ENCODE assay signal across 14 cellular contexts in the genomic region with DNA sequence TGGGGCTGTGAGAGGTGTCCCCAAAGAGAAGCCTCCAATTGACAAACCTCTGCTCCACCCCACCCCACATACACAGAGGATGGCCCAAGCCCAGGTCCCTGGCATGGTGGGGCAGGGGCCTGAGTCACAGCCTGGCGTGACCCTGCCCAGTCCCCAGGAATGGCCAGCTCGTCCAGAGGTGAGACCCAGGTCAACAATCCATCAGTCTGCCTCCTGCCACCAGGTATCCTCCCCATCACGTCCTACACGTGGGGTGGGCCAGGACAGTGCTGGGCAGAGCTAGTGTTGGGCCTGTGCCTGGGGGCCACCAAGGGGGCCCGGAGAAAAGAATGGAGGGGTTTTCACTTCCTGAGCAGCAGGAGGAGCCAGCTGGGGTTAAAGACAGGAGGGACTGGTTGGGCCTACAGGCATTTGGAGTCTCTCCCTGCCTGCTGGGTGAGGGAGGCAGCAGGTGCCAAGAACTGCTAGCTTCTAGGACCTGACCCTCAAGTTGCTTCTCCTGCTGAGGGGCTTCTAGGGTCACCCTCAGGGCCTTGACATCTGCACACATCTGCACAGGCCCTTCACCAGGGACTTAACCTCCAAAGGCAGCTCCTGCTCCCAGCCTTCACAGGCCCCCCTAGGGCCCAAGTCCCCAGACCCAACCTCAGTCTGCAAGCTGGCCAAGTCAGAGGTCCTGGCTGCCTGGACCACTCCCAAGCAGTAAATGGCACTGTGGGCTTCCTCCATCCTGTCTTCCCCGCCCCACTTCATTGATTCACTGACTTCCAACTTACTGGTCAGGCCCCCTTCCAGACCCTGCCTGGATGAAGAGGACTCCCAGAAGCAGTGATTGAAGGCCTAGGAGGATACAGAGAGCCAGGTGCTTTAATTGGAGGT. TPM values are rescaled to one million over a fixed set of nuclear protein-coding genes. Genes with fewer than 3 reads are reported as not detected.
DNase-seq lines count a peak whose midpoint lies in the region; ATAC-seq and TF ChIP-seq lines count a peak whose summit lies in the region.
"Had no signal": no experiment of that assay in that cellular context is flagged by ENCODE, and none has a peak within 500 bp of the region (broad histone marks: within the 10 kb centered on the region; RNA-seq: fewer than 3 reads in every experiment).

No MANE protein-coding gene starts in this region.

- H3K9me2 ChIP-seq in OCI-LY1 (ENCODE audit: low read depth, low read length) = no peaks in the 10 kb centered on the region

- peak overlapping the region; percentile 67 for H3K27ac Mint-ChIP-seq in dendritic cell treated with granulocyte-macrophage colony-stimulating factor and Interleukin-4, amounts not matched to agents 40 ng/mL and 50 ng/mL, for 4 days
- no peak overlapping the region for H3K27ac Mint-ChIP-seq in CD4-positive, alpha-beta T cell
- H3K27ac Mint-ChIP-seq: stimulated activated memory B cell treated with anti-CD40 and anti-IgM and Interleukin-4, amounts not matched to agents 10 μg/mL and 1 μg/mL and 100 μg/mL, for 72 hours; T-cell had no signal

- peak overlapping the region; percentile 80 for H3K27ac ChIP-seq in OCI-LY1 (ENCODE audit: low read depth, low read length, poor library complexity, severe bottlenecking)
- no peak overlapping the region for H3K27ac ChIP-seq in CD4-positive, alpha-beta T cell (ENCODE audit: low read depth, low read length)

- H3K9ac ChIP-seq in OCI-LY1 (ENCODE audit: low read length) = peak overlapping the region; percentile 58; the same call in 1 of the 2 replicates

- intact Hi-C loops in dendritic cell treated with granulocyte-macrophage colony-stimulating factor and Interleukin-4, amounts not matched to agents 40 ng/mL and 50 ng/mL, for 4 days (cut with micrococcal nuclease) = no loop called here
- intact Hi-C loops in sciatic nerve (cut with DNase I) = loop anchor here (5.0 kb wide), 1 partner anchor 408 kb away; no protein-coding TSS in a partner anchor
- intact Hi-C loops in CD4-positive, alpha-beta T cell (cut with DNase I, micrococcal nuclease) = loop anchor here in 1 of 2 experiments (5.0 kb wide), 1 partner anchor 468 kb away; no protein-coding TSS in a partner anchor

- peaks cover 80% of the 10 kb centered on the region for H3K4me1 ChIP-seq in OCI-LY1 (ENCODE audit: insufficient read depth, low read length, severe bottlenecking)

- H3K79me2 ChIP-seq in OCI-LY1 (ENCODE audit: insufficient read depth, low read length) = no peaks in the 10 kb centered on the region

- POLR2A ChIA-PET in CD4-positive, alpha-beta T cell (lab: Charles Lee) = interaction anchor here (1.7 kb wide), 1 partner anchor 408 kb away, joined by 4 read pairs; no protein-coding TSS in a partner anchor

- no peak overlapping the region for H3K4me3 Mint-ChIP-seq in dendritic cell treated with granulocyte-macrophage colony-stimulating factor and Interleukin-4, amounts not matched to agents 40 ng/mL and 50 ng/mL, for 4 days
- H3K4me3 Mint-ChIP-seq in CD4-positive, alpha-beta T cell = no peak overlapping the region

- peaks cover 5% of the 10 kb centered on the region for H3K36me3 Mint-ChIP-seq in dendritic cell treated with granulocyte-macrophage colony-stimulating factor and Interleukin-4, amounts not matched to agents 40 ng/mL and 50 ng/mL, for 4 days (ENCODE audit: low read depth)
- H3K36me3 Mint-ChIP-seq in CD4-positive, alpha-beta T cell (ENCODE audit: low read depth) = no peaks in the 10 kb centered on the region
- H3K36me3 Mint-ChIP-seq: stimulated activated memory B cell treated with anti-CD40 and anti-IgM and Interleukin-4, amounts not matched to agents 10 μg/mL and 1 μg/mL and 100 μg/mL, for 72 hours; T-cell had no signal

- no peaks in the 10 kb centered on the region for H3K27me3 ChIP-seq in OCI-LY1 (ENCODE audit: insufficient read depth, low read length)
- H3K27me3 ChIP-seq in CD4-positive, alpha-beta T cell (ENCODE audit: control insufficient read depth, insufficient read depth, low read length) = peaks cover 5% of the 10 kb centered on the region

- H3K4me2 ChIP-seq in OCI-LY1 (ENCODE audit: low read length) = peak overlapping the region; percentile 73; the same call in 1 of the 2 replicates

- ATAC-seq in sciatic nerve (no peak), HG03521 (IDR thresholded peaks at IDR 0.05; ENCODE audit: unreplicated experiment) (no peak)
- ATAC-seq in CD4-positive, alpha-beta T cell (ENCODE audit: poor library complexity) = no peak

- H3K9me3 ChIP-seq in OCI-LY1 (ENCODE audit: low read length) = no peaks in the 10 kb centered on the region
- no peaks in the 10 kb centered on the region for H3K9me3 ChIP-seq in CD4-positive, alpha-beta T cell (ENCODE audit: control insufficient read depth, low read length)

- H3K4me3 ChIP-seq in OCI-LY1 (ENCODE audit: low read depth, low read length, poor library complexity, severe bottlenecking) = peak overlapping the region; percentile 61

- TF ChIP-seq CTCF in OCI-LY1 (IDR thresholded peaks at IDR 0.05; ENCODE audit: low read length) = no peak
- no peak for TF ChIP-seq CTCF in CD4-positive, alpha-beta T cell (IDR thresholded peaks at IDR 0.05)

- DNase-seq in ELF-1 (ENCODE audit: low read depth, low spot score) (peak; percentile 36), sciatic nerve (ENCODE audit: low spot score) (peak; percentile 61), anterior cingulate cortex (lab: John Stamatoyannopoulos, UW) (no peak)
- DNase-seq in CD4-positive, alpha-beta T cell = no peak
- DNase-seq in activated CD8-positive, alpha-beta memory T cell treated with anti-CD3 and anti-CD28 coated beads for 24 hours = no peak
- DNase-seq: C1 segment of cervical spinal cord; MV-4-11; NCI-H2171; NK-92 treated with Interleukin-12 subunit alpha and Interleukin-12 subunit beta, amount 100 ng/mL, for 24 hours had no signal

- CTCF ChIA-PET in CD4-positive, alpha-beta T cell (lab: Charles Lee) = interaction anchor here (0.9 to 4.0 kb wide), 4 partner anchors 10 to 407 kb away, joined by 3 to 20 read pairs (median 6); a partner anchor contains a TSS

- peaks cover 43% of the 10 kb centered on the region for H3K4me1 Mint-ChIP-seq in dendritic cell treated with granulocyte-macrophage colony-stimulating factor and Interleukin-4, amounts not matched to agents 40 ng/mL and 50 ng/mL, for 4 days (ENCODE audit: low read depth)
- H3K4me1 Mint-ChIP-seq in CD4-positive, alpha-beta T cell (ENCODE audit: low read depth) = peaks cover 17% of the 10 kb centered on the region

- H3K36me3 ChIP-seq in OCI-LY1 (ENCODE audit: insufficient read depth, low read length) = no peaks in the 10 kb centered on the region

- peaks cover 80% of the 10 kb centered on the region for H3K27me3 Mint-ChIP-seq in dendritic cell treated with granulocyte-macrophage colony-stimulating factor and Interleukin-4, amounts not matched to agents 40 ng/mL and 50 ng/mL, for 4 days
- H3K27me3 Mint-ChIP-seq in CD4-positive, alpha-beta T cell = peaks cover 26% of the 10 kb centered on the region

- no peaks in the 10 kb centered on the region for H4K20me1 ChIP-seq in OCI-LY1 (ENCODE audit: insufficient read depth, low read length)

- no peaks in the 10 kb centered on the region for H3F3A ChIP-seq in OCI-LY1 (ENCODE audit: insufficient read depth, low read length)

- no peak overlapping the region for H2AFZ ChIP-seq in OCI-LY1 (ENCODE audit: low read length)

- H3K9me3 Mint-ChIP-seq in dendritic cell treated with granulocyte-macrophage colony-stimulating factor and Interleukin-4, amounts not matched to agents 40 ng/mL and 50 ng/mL, for 4 days = no peaks in the 10 kb centered on the region
- no peaks in the 10 kb centered on the region for H3K9me3 Mint-ChIP-seq in CD4-positive, alpha-beta T cell
- H3K9me3 Mint-ChIP-seq: stimulated activated memory B cell treated with anti-CD40 and anti-IgM and Interleukin-4, amounts not matched to agents 10 μg/mL and 1 μg/mL and 100 μg/mL, for 72 hours; T-cell had no signal

RNA-seq across cellular contexts. Expression of a gene that starts 51.9 kb away (rescaled TPM):
- total RNA-seq in sciatic nerve = 21.8 TPM
- 10 to 100 TPM; 10.4 to 11.5 TPM for total RNA-seq in CD4-positive, alpha-beta T cell

RNA-seq across cellular contexts. Expression of a gene that starts 52.0 kb away (rescaled TPM):
- total RNA-seq in sciatic nerve = 38.0 TPM
- total RNA-seq in CD4-positive, alpha-beta T cell = 10 to 100 TPM; 11.4 to 12.8 TPM

Comparison
In these comparisons a context has a peak if more than half of its experiments do, and no peak if none do; other contexts are left out.
1. DNase-seq: peak in ELF-1 (single experiment) and sciatic nerve (single experiment); none in CD4-positive, alpha-beta T cell (0 of 10), activated CD8-positive, alpha-beta memory T cell treated with anti-CD3 and anti-CD28 coated beads for 24 hours (single experiment) and anterior cingulate cortex (0 of 58).